19 cellular contexts compared by ENCODE assay signal in the genomic region with DNA sequence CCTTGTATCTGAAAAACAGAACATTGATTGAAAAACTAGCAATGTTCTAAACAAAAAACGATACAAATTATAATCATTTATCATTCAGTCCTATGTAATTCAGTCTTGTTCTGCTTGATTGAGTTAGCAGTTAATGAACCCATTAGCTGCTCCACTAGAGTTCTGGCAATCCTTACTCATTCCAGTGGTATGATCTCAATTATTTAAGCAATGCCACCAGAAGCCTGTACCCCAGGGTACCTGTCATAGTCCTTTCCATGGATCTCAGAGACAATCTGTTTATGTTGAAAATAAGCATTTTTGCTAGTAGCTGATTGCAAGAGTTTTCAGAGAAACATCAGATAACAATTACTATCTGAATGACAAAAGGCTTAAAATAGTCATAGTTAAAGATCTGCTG.
DNase-seq lines count a peak whose midpoint lies in the region; ATAC-seq and TF ChIP-seq lines count a peak whose summit lies in the region.
"Had no signal": no experiment of that assay in that cellular context is flagged by ENCODE, and none has a peak within 500 bp of the region (broad histone marks: within the 10 kb centered on the region; RNA-seq: fewer than 3 reads in every experiment).

No MANE protein-coding gene starts in this region.

- H3K23ac ChIP-seq in mesendoderm (ENCODE audit: low read length) = no peak overlapping the region

- WGBS in mesendoderm (ENCODE audit: extremely low coverage, insufficient coverage, low lambda C conversion rate) = no CpG with 5 or more reads among the region's 1 CpG

- no peaks in the 10 kb centered on the region for H3K27me3 ChIP-seq in mesendoderm (ENCODE audit: insufficient read depth, low read length, poor library complexity)

- no peak overlapping the region for H4K8ac ChIP-seq in mesendoderm (ENCODE audit: low read depth, low read length)

- H4K5ac ChIP-seq in mesendoderm (ENCODE audit: low read length) = no peak overlapping the region

- H3K4me2 ChIP-seq in mesendoderm (ENCODE audit: low read length) = no peak overlapping the region
- H3K4me2 ChIP-seq: GM23338 had no signal

- no peaks in the 10 kb centered on the region for H3K36me3 ChIP-seq in mesendoderm (ENCODE audit: control insufficient read depth, insufficient read depth, low read length)
- H3K36me3 ChIP-seq: HAP-1 had no signal

- H3K4ac ChIP-seq in mesendoderm (ENCODE audit: low read depth, low read length) = no peak overlapping the region

- DNase-seq in G401 (ENCODE audit: low spot score) (peak; percentile 27), NCI-H446 treated with DMSO at 0.1 percent for 48 hours (lab: John Stamatoyannopoulos, UW) (peak; percentile 34), epithelial cell of proximal tubule (ENCODE audit: low read depth) (peak; percentile 61), mesendoderm (peak; percentile 34), NCI-H2227 treated with DMSO at 0.1 percent for 48 hours (lab: John Stamatoyannopoulos, UW) (no peak), iPS-NIHi7 (ENCODE audit: extremely low spot score) (no peak), head of caudate nucleus (no peak)
- DNase-seq: EL, IMR-90, NCI-H187, NCI-H226, NCI-H524 treated with DMSO at 0.1 percent for 48 hours, PC-3, RPMI8226, SHP77 treated with DMSO at 0.1 percent for 48 hours had no signal

- no peak overlapping the region for H3K4me3 ChIP-seq in epithelial cell of proximal tubule (ENCODE audit: low read depth, low read length)
- H3K4me3 ChIP-seq in mesendoderm (ENCODE audit: low read length) = no peak overlapping the region
- H3K4me3 ChIP-seq: GM23338, HAP-1, SK-N-MC had no signal

- no peak overlapping the region for H3K56ac ChIP-seq in mesendoderm (ENCODE audit: low read length)

- intact Hi-C loops in head of caudate nucleus (cut with DNase I) = no loop called here

- H3K79me1 ChIP-seq in mesendoderm (ENCODE audit: low read length) = no peaks in the 10 kb centered on the region

- no peak overlapping the region for H3K18ac ChIP-seq in mesendoderm (ENCODE audit: low read length)

- no peak for TF ChIP-seq CTCF in epithelial cell of proximal tubule (conservative IDR thresholded peaks at IDR 0.05; ENCODE audit: low read depth, low read length)

- peaks cover 7% of the 10 kb centered on the region for H3K4me1 ChIP-seq in mesendoderm (ENCODE audit: control insufficient read depth, low read depth, low read length)

- H3K79me2 ChIP-seq in mesendoderm (ENCODE audit: control insufficient read depth, insufficient read depth, low read length) = no peaks in the 10 kb centered on the region

- no peak overlapping the region for H2BK120ac ChIP-seq in mesendoderm (ENCODE audit: low read depth, low read length)

- in situ Hi-C loops in G401 (cut with HindIII; ENCODE audit: low sequenced_read_pairs) = no loop called here

- no peak overlapping the region for H2AK5ac ChIP-seq in mesendoderm (ENCODE audit: low read length)

- ATAC-seq in GM21515 (IDR thresholded peaks at IDR 0.05; ENCODE audit: unreplicated experiment) = no peak
- ATAC-seq: GM23338, PC-3 had no signal

- no peak overlapping the region for H3K9ac ChIP-seq in mesendoderm (ENCODE audit: low read length)

- no peak overlapping the region for H3K27ac ChIP-seq in mesendoderm (ENCODE audit: low read depth, low read length)
- H3K27ac ChIP-seq: SK-N-MC had no signal

- no peak overlapping the region for H2BK5ac ChIP-seq in mesendoderm (ENCODE audit: low read length)

- no peak overlapping the region for H2BK15ac ChIP-seq in mesendoderm (replicated peaks; ENCODE audit: low read depth)

Comparison
In these comparisons a context has a peak if more than half of its experiments do, and no peak if none do; other contexts are left out.
1. DNase-seq: peak in G401 (single experiment), NCI-H446 treated with DMSO at 0.1 percent for 48 hours (single experiment), epithelial cell of proximal tubule (single experiment) and mesendoderm (single experiment); none in NCI-H2227 treated with DMSO at 0.1 percent for 48 hours (single experiment), iPS-NIHi7 (single experiment) and head of caudate nucleus (0 of 42).